ENCODE assay signal across 39 cellular contexts in the genomic region with DNA sequence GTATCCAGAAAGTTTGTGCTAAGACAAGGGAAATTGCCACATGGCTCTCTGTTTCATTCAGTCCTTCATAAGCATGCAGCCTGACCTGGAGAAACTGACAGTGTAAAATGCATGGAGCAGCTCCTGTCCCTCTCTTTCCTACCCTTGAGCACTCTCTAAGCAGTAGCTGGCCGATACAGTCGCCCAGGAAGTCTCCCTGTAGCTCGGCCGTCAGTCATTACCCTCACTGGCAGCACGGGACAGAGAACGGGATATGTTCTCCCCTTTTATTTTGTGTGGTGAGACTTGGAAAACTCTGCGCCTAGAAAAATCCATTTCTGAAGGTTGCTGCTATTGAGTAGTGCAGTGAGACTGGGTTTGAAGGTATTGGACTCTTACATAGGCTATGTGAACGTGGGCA. TPM values are rescaled to one million over a fixed set of nuclear protein-coding genes. Genes with fewer than 3 reads are reported as not detected.
"Had no signal": no experiment of that assay in that cellular context is flagged by ENCODE, and none has a peak within 500 bp of the region (broad histone marks: within the 10 kb centered on the region; RNA-seq: fewer than 3 reads in every experiment).

No MANE protein-coding gene starts in this region.

- H3K27ac Mint-ChIP-seq: activated B cell treated with CpG ODN at 0.5 μM for 24 hours; activated CD8-positive, alpha-beta T cell treated with anti-CD3 and anti-CD28 coated beads for 36 hours; activated naive CD4-positive, alpha-beta T cell treated with anti-CD3 and anti-CD28 coated beads, Interleukin-2, amount 10 ng/mL, durations not matched to agents 7 days and 5 days; activated naive CD4-positive, alpha-beta T cell treated with anti-CD3 and anti-CD28 coated beads, Interleukin-2, amount 50 U/mL, for 72 hours; activated naive CD8-positive, alpha-beta T cell treated with anti-CD3 and anti-CD28 coated beads, Interleukin-2, amount 10 ng/mL, durations not matched to agents 7 days and 5 days; activated T-cell treated with anti-CD3 and anti-CD28 coated beads, Interleukin-2, amount 50 U/mL, for 24 hours; activated T-cell treated with anti-CD3 and anti-CD28 coated beads, Interleukin-2, amount 50 U/mL, for 72 hours; dendritic cell treated with granulocyte-macrophage colony-stimulating factor and Interleukin-4, amounts not matched to agents 40 ng/mL and 50 ng/mL, for 4 days; effector memory CD8-positive, alpha-beta T cell; T-helper 17 cell; T-helper 2 cell treated with Interferon-gamma antibody and Interleukin-4, amounts not matched to agents 5 μg/mL and 100 μg/mL, for 36 hours had no signal

- ATAC-seq: activated CD4-positive, CD25-positive, alpha-beta regulatory T cell treated with anti-CD3 and anti-CD28 coated beads, Interleukin-2, amount 50 U/mL, for 24 hours; activated CD8-positive, alpha-beta T cell treated with anti-CD3 and anti-CD28 coated beads for 36 hours; activated naive CD4-positive, alpha-beta T cell treated with anti-CD3 and anti-CD28 coated beads, Interleukin-2, amount 50 U/mL, for 72 hours; activated T-cell treated with anti-CD3 and anti-CD28 coated beads, Interleukin-2, amount 50 U/mL, for 72 hours; effector memory CD8-positive, alpha-beta T cell; gastroesophageal sphincter; SK-N-SH treated with all-trans-retinoic acid at 6 μM for 48 hours; T-helper 17 cell had no signal

- H3K36me3 Mint-ChIP-seq: activated naive CD4-positive, alpha-beta T cell treated with anti-CD3 and anti-CD28 coated beads, Interleukin-2, amount 10 ng/mL, durations not matched to agents 7 days and 5 days; activated naive CD4-positive, alpha-beta T cell treated with anti-CD3 and anti-CD28 coated beads, Interleukin-2, amount 50 U/mL, for 72 hours; activated naive CD8-positive, alpha-beta T cell treated with anti-CD3 and anti-CD28 coated beads, Interleukin-2, amount 10 ng/mL, durations not matched to agents 7 days and 5 days had no signal

- H3K4me1 Mint-ChIP-seq: activated B cell treated with CpG ODN at 0.5 μM for 24 hours; activated naive CD8-positive, alpha-beta T cell treated with anti-CD3 and anti-CD28 coated beads, Interleukin-2, amount 10 ng/mL, durations not matched to agents 7 days and 5 days had no signal

- H3K4me3 ChIP-seq: ascending aorta, breast epithelium, cardiac muscle cell, colonic mucosa, dorsolateral prefrontal cortex, esophagus squamous epithelium, gastroesophageal sphincter had no signal

- H3K4me1 ChIP-seq: ascending aorta, breast epithelium, colonic mucosa, esophagus squamous epithelium, gastroesophageal sphincter had no signal

- H3K27me3 ChIP-seq: ascending aorta, breast epithelium, cardiac muscle cell, colonic mucosa, dorsolateral prefrontal cortex, esophagus squamous epithelium, gastroesophageal sphincter had no signal

- H3K27me3 Mint-ChIP-seq: activated B cell treated with CpG ODN at 0.5 μM for 24 hours; activated CD8-positive, alpha-beta T cell treated with anti-CD3 and anti-CD28 coated beads for 36 hours; activated naive CD8-positive, alpha-beta T cell treated with anti-CD3 and anti-CD28 coated beads, Interleukin-2, amount 10 ng/mL, durations not matched to agents 7 days and 5 days; activated T-cell treated with anti-CD3 and anti-CD28 coated beads, Interleukin-2, amount 50 U/mL, for 24 hours; T-helper 17 cell had no signal

- H3K4me3 Mint-ChIP-seq: activated B cell treated with CpG ODN at 0.5 μM for 24 hours; activated CD8-positive, alpha-beta T cell treated with anti-CD3 and anti-CD28 coated beads for 36 hours; activated naive CD4-positive, alpha-beta T cell treated with anti-CD3 and anti-CD28 coated beads, Interleukin-2, amount 10 ng/mL, durations not matched to agents 7 days and 5 days; activated naive CD8-positive, alpha-beta T cell treated with anti-CD3 and anti-CD28 coated beads, Interleukin-2, amount 10 ng/mL, durations not matched to agents 7 days and 5 days; activated T-cell treated with anti-CD3 and anti-CD28 coated beads, Interleukin-2, amount 50 U/mL, for 24 hours; activated T-cell treated with anti-CD3 and anti-CD28 coated beads, Interleukin-2, amount 50 U/mL, for 72 hours; brain; dendritic cell treated with granulocyte-macrophage colony-stimulating factor and Interleukin-4, amounts not matched to agents 40 ng/mL and 50 ng/mL, for 4 days; effector memory CD8-positive, alpha-beta T cell; T-helper 17 cell; T-helper 2 cell treated with Interferon-gamma antibody and Interleukin-4, amounts not matched to agents 5 μg/mL and 100 μg/mL, for 36 hours had no signal

- DNase-seq: activated B cell treated with CpG ODN at 0.5 μM for 24 hours; activated CD4-positive, alpha-beta T cell treated with anti-CD3 and anti-CD28 coated beads for 48 hours; activated CD4-positive, alpha-beta T cell treated with anti-CD3 and anti-CD28 coated beads, Interleukin-2, amount 50 U/mL, for 1 hour; activated CD4-positive, alpha-beta T cell treated with anti-CD3 and anti-CD28 coated beads, Interleukin-2, amount 50 U/mL, for 48 hours; activated CD8-positive, alpha-beta memory T cell treated with anti-CD3 and anti-CD28 coated beads for 24 hours; activated CD8-positive, alpha-beta memory T cell treated with anti-CD3 and anti-CD28 coated beads, Interleukin-2, amount 50 U/mL, for 4 hours; activated CD8-positive, alpha-beta T cell treated with anti-CD3 and anti-CD28 coated beads for 36 hours; activated gamma-delta T cell; activated naive CD4-positive, alpha-beta T cell; activated naive CD4-positive, alpha-beta T cell treated with anti-CD3 and anti-CD28 coated beads, Interleukin-2, amount 10 ng/mL, durations not matched to agents 7 days and 5 days; activated naive CD8-positive, alpha-beta T cell treated with anti-CD3 and anti-CD28 coated beads, Interleukin-2, amount 10 ng/mL, durations not matched to agents 7 days and 5 days; activated T-cell treated with anti-CD3 and anti-CD28 coated beads for 4 hours; activated T-cell treated with anti-CD3 and anti-CD28 coated beads, Interleukin-2, amount 50 U/mL, for 24 hours; activated T-cell treated with anti-CD3 and anti-CD28 coated beads, Interleukin-2, amount 50 U/mL, for 72 hours; central memory CD4-positive, alpha-beta T cell; cerebellar nuclear complex; colonic mucosa; dorsolateral prefrontal cortex; effector CD4-positive, alpha-beta T cell; effector memory CD8-positive, alpha-beta T cell; erythroblast; esophagus squamous epithelium; foreskin melanocyte; T-helper 1 cell; T-helper 17 cell; T1000; WERI-Rb-1 had no signal

- H3K9me3 Mint-ChIP-seq: activated B cell treated with CpG ODN at 0.5 μM for 24 hours; activated naive CD4-positive, alpha-beta T cell treated with anti-CD3 and anti-CD28 coated beads, Interleukin-2, amount 10 ng/mL, durations not matched to agents 7 days and 5 days; activated naive CD8-positive, alpha-beta T cell treated with anti-CD3 and anti-CD28 coated beads, Interleukin-2, amount 10 ng/mL, durations not matched to agents 7 days and 5 days; activated T-cell treated with anti-CD3 and anti-CD28 coated beads, Interleukin-2, amount 50 U/mL, for 24 hours; dendritic cell treated with granulocyte-macrophage colony-stimulating factor and Interleukin-4, amounts not matched to agents 40 ng/mL and 50 ng/mL, for 4 days; effector memory CD8-positive, alpha-beta T cell; T-helper 2 cell treated with Interferon-gamma antibody and Interleukin-4, amounts not matched to agents 5 μg/mL and 100 μg/mL, for 36 hours had no signal

- H3K9me3 ChIP-seq: ascending aorta, colonic mucosa, esophagus squamous epithelium had no signal

- H3K27ac ChIP-seq: ascending aorta, breast epithelium, cardiac muscle cell, colonic mucosa, dorsolateral prefrontal cortex, esophagus squamous epithelium, gastroesophageal sphincter, WERI-Rb-1 had no signal

- H3K36me3 ChIP-seq: ascending aorta, breast epithelium, cardiac muscle cell, colonic mucosa, esophagus squamous epithelium, gastroesophageal sphincter, WERI-Rb-1 had no signal

RNA-seq across cellular contexts. Expression of gene KCNMB1, which starts 56.8 kb away (rescaled TPM):
- total RNA-seq: activated B cell treated with CpG ODN at 0.5 μM for 24 hours; activated CD8-positive, alpha-beta T cell treated with anti-CD3 and anti-CD28 coated beads for 36 hours; activated naive CD4-positive, alpha-beta T cell treated with anti-CD3 and anti-CD28 coated beads, Interleukin-2, amount 50 U/mL, for 72 hours; activated naive CD8-positive, alpha-beta T cell treated with anti-CD3 and anti-CD28 coated beads, Interleukin-2, amount 10 ng/mL, durations not matched to agents 7 days and 5 days; activated T-cell treated with anti-CD3 and anti-CD28 coated beads, Interleukin-2, amount 50 U/mL, for 72 hours; fibroblast of lung; fibroblast of villous mesenchyme had no signal
- polyA plus RNA-seq: fibroblast of lung had no signal

RNA-seq across cellular contexts. Expression of gene KCNIP1, which starts 57.9 kb away (rescaled TPM):
- total RNA-seq: activated B cell treated with CpG ODN at 0.5 μM for 24 hours; activated CD8-positive, alpha-beta T cell treated with anti-CD3 and anti-CD28 coated beads for 36 hours; activated naive CD4-positive, alpha-beta T cell treated with anti-CD3 and anti-CD28 coated beads, Interleukin-2, amount 50 U/mL, for 72 hours; activated naive CD8-positive, alpha-beta T cell treated with anti-CD3 and anti-CD28 coated beads, Interleukin-2, amount 10 ng/mL, durations not matched to agents 7 days and 5 days; activated T-cell treated with anti-CD3 and anti-CD28 coated beads, Interleukin-2, amount 50 U/mL, for 72 hours; ascending aorta; esophagus squamous epithelium; fibroblast of lung; fibroblast of villous mesenchyme; T-helper 17 cell had no signal
- polyA plus RNA-seq: cardiac muscle cell, fibroblast of lung had no signal
